8 cellular contexts compared by ENCODE assay signal in genomic region chr18:64052772-64053171, GRCh38.
"Had no signal": no experiment of that assay in that cellular context is flagged by ENCODE, and none has a peak within 500 bp of the region (broad histone marks: within the 10 kb centered on the region; RNA-seq: fewer than 3 reads in every experiment).

No MANE protein-coding gene starts in this region.

- FAIRE-seq: G401.6, GM12878, GM12891, GM12892, GM18507, GM19239 had no signal

- DNase-seq: GDM1, GF-D8 had no signal

- H3K4me3 ChIP-seq: GM12878 had no signal

- ATAC-seq: GM12878 had no signal
